27 cellular contexts compared by ENCODE assay signal in genomic region chr2:53095664-53096063, GRCh38.
DNase-seq lines count a peak whose midpoint lies in the region; ATAC-seq, FAIRE-seq and TF ChIP-seq lines count a peak whose summit lies in the region.
"Had no signal": no experiment of that assay in that cellular context is flagged by ENCODE, and none has a peak within 500 bp of the region (broad histone marks: within the 10 kb centered on the region; RNA-seq: fewer than 3 reads in every experiment).

No MANE protein-coding gene starts in this region.

- CTCF ChIA-PET in Calu3 (lab: Charles Lee): interaction anchor here (0.6 kb wide), 2 partner anchors 61 to 540 kb away, joined by 3 to 4 read pairs; no protein-coding TSS in a partner anchor

- no TSS peak for BruUV-seq in Calu3 (replicated peaks; lab: Mats Ljungman, UMichigan)

- peaks cover 3% of the 10 kb centered on the region for H3K9me3 Mint-ChIP-seq in Calu3 (ENCODE audit: low read depth, unreplicated experiment)
- H3K9me3 Mint-ChIP-seq: CD4-positive, alpha-beta T cell; CD8-positive, alpha-beta T cell had no signal

- no peaks in the 10 kb centered on the region for H3K27me3 Mint-ChIP-seq in Calu3 (ENCODE audit: unreplicated experiment)
- H3K27me3 Mint-ChIP-seq: B cell; CD4-positive, alpha-beta T cell had no signal

- WGBS in body of pancreas, 2 donors: 31% methylated on average over 1 of the region's 1 CpG
- WGBS in pancreas, 2 donors: 20 to 22% methylated on average over 1 of the region's 1 CpG

- peaks cover 4% of the 10 kb centered on the region for H3K36me3 Mint-ChIP-seq in Calu3 (ENCODE audit: insufficient read depth, unreplicated experiment)
- H3K36me3 Mint-ChIP-seq: CD8-positive, alpha-beta T cell had no signal

- no peak overlapping the region for H3K27ac ChIP-seq in body of pancreas
- H3K27ac ChIP-seq in pancreas: no peak overlapping the region
- H3K27ac ChIP-seq: 22Rv1; A549; BLaER1 treated with 17β-estradiol and CSF1 and Interleukin-3, amounts not matched to agents 10 nM and 100 nM; C4-2B had no signal

- TF ChIP-seq CTCF in Calu3 (IDR thresholded peaks at IDR 0.05; ENCODE audit: unreplicated experiment): no peak
- TF ChIP-seq CTCF in body of pancreas (IDR thresholded peaks at IDR 0.05): no peak
- no peak for TF ChIP-seq CTCF in pancreas (IDR thresholded peaks at IDR 0.05)

- H3K9me3 ChIP-seq in body of pancreas (no peaks in the 10 kb centered on the region), pancreas (no peaks in the 10 kb centered on the region)
- H3K9me3 ChIP-seq: A549; BLaER1 treated with 17β-estradiol and CSF1 and Interleukin-3, amounts not matched to agents 10 nM and 100 nM; Caco-2 had no signal

- ATAC-seq in body of pancreas (peak; percentile 62), pancreas (peak in 3 of 4 donors; percentile 46 to 71 (median 50)), left lobe of liver (no peak)
- ATAC-seq: A549; CD8-positive, alpha-beta T cell had no signal

- no peaks in the 10 kb centered on the region for H3K36me3 ChIP-seq in body of pancreas (replicated peaks in 1 of 2; ENCODE audit: insufficient read depth in 1 of 2, low read depth in 2 of 2)
- no peaks in the 10 kb centered on the region for H3K36me3 ChIP-seq in pancreas
- H3K36me3 ChIP-seq: BLaER1 treated with 17β-estradiol and CSF1 and Interleukin-3, amounts not matched to agents 10 nM and 100 nM had no signal

- intact Hi-C loops in Calu3 (cut with micrococcal nuclease; ENCODE audit: unreplicated experiment) (loop anchor here (2.0 to 10.0 kb wide), 3 partner anchors 87 to 285 kb away; no protein-coding TSS in a partner anchor), body of pancreas (cut with DNase I) (no loop called here), pancreas (cut with DNase I) (no loop called here)

- H3K4me1 ChIP-seq in body of pancreas: peaks cover 37% of the 10 kb centered on the region
- H3K4me1 ChIP-seq in pancreas: peaks cover 6 to 23% (median 14%) of the 10 kb centered on the region in 3 donors
- H3K4me1 ChIP-seq: BLaER1 treated with 17β-estradiol and CSF1 and Interleukin-3, amounts not matched to agents 10 nM and 100 nM had no signal

- no peak overlapping the region for H3K4me3 Mint-ChIP-seq in Calu3 (ENCODE audit: low read depth, unreplicated experiment)
- H3K4me3 Mint-ChIP-seq: B cell; CD4-positive, alpha-beta T cell; CD8-positive, alpha-beta T cell had no signal

- H3K27me3 ChIP-seq in body of pancreas (no peaks in the 10 kb centered on the region), pancreas (no peaks in the 10 kb centered on the region)
- H3K27me3 ChIP-seq: BLaER1 treated with 17β-estradiol and CSF1 and Interleukin-3, amounts not matched to agents 10 nM and 100 nM had no signal

- in situ Hi-C loops in G401 (cut with HindIII; ENCODE audit: low sequenced_read_pairs): no loop called here

- H3K27ac Mint-ChIP-seq in Calu3 (ENCODE audit: unreplicated experiment): peak overlapping the region; percentile 72
- H3K27ac Mint-ChIP-seq: B cell; CD4-positive, alpha-beta T cell; CD8-positive, alpha-beta T cell had no signal

- FAIRE-seq in pancreas (lab: Jason Lieb, UNC): no peak
- FAIRE-seq: G401.6, GM12891, GM19239 had no signal

- TF ChIP-seq POLR2A in body of pancreas (IDR thresholded peaks at IDR 0.05): no peak

- H3K4me3 ChIP-seq in body of pancreas (no peak overlapping the region), pancreas (no peak overlapping the region)
- H3K4me3 ChIP-seq: A549; BLaER1 treated with 17β-estradiol and CSF1 and Interleukin-3, amounts not matched to agents 10 nM and 100 nM had no signal

- peaks cover 59% of the 10 kb centered on the region for H3K4me1 Mint-ChIP-seq in Calu3 (ENCODE audit: low read depth, unreplicated experiment)
- H3K4me1 Mint-ChIP-seq: B cell had no signal

- DNase-seq in Calu3 (no peak), body of pancreas (peak in 3 of 4 donors; percentile 19 to 41 (median 21)), mucosa of gallbladder (ENCODE audit: low spot score) (peak; percentile 60), pancreas (peak in 3 of 6 donors; percentile 13 to 19 (median 16)), G401 (ENCODE audit: low spot score) (no peak), left lobe of liver (ENCODE audit: low spot score) (no peak), NCI-H524 (lab: John Stamatoyannopoulos, UW) (no peak), NCI-H146 (lab: John Stamatoyannopoulos, UW) (no peak)
- DNase-seq: AML-193; Caco-2; CD4-positive, alpha-beta T cell; CD8-positive, alpha-beta T cell; DMS 273 treated with DMSO at 0.1 percent for 48 hours; DMS153; DMS53; DMS79; DND-41; EL; GF-D8 had no signal

Comparison
In these comparisons a context has a peak if more than half of its experiments do, and no peak if none do; other contexts are left out.
1. DNase-seq: peak in body of pancreas (3 of 4) and mucosa of gallbladder (single experiment); none in Calu3 (single experiment), G401 (single experiment), left lobe of liver (single experiment), NCI-H524 (0 of 2) and NCI-H146 (single experiment).